1 cellular context compared by ENCODE assay signal in genomic region chr17:7989781-7990655, GRCh38.
A peak's percentile ranks its signal among the peaks of the same experiment; 100 is the strongest.
TF ChIP-seq lines count a peak whose summit lies in the region.

No MANE protein-coding gene starts in this region.

TF ChIP-seq in HepG2, 621 proteins besides CTCF, POLR2A, EP300 and RAD21 (continued from another document and continues in another):
- TF ChIP-seq ZNF430 (CRISPR knock-in tag; IDR thresholded peaks at IDR 0.05) (peak; percentile 51; the same call in 1 of the 2 replicates), TEAD3 (CRISPR knock-in tag; optimal IDR thresholded peaks at IDR 0.05; ENCODE audit: borderline replicate concordance) (peak; percentile 46), JUNB (CRISPR knock-in tag; IDR thresholded peaks at IDR 0.05; ENCODE audit: borderline replicate concordance) (no peak), TRAFD1 (CRISPR knock-in tag; IDR thresholded peaks at IDR 0.05; ENCODE audit: borderline replicate concordance) (no peak), ZNF670 (CRISPR knock-in tag; IDR thresholded peaks at IDR 0.05; ENCODE audit: borderline replicate concordance) (peak; percentile 75; the same call in 1 of the 2 replicates), ZNF367 (CRISPR knock-in tag; IDR thresholded peaks at IDR 0.05; ENCODE audit: borderline replicate concordance) (no peak), ATF3 (CRISPR knock-in tag; IDR thresholded peaks at IDR 0.05) (no peak), TCF7L2 (IDR thresholded peaks at IDR 0.05; ENCODE audit: low read depth, low read length) (no peak), ZNF749 (CRISPR knock-in tag; IDR thresholded peaks at IDR 0.05; ENCODE audit: borderline replicate concordance) (no peak), ZNF343 (CRISPR knock-in tag; IDR thresholded peaks at IDR 0.05) (no peak), HINFP (CRISPR knock-in tag; IDR thresholded peaks at IDR 0.05; ENCODE audit: low read depth) (0 out of 2 replicates have a peak, but pooled peaks have one; percentile 23), SOX5 (CRISPR knock-in tag; IDR thresholded peaks at IDR 0.05; ENCODE audit: borderline replicate concordance) (no peak), NONO (IDR thresholded peaks at IDR 0.05) (no peak), NONO (CRISPR knock-in tag; conservative IDR thresholded peaks at IDR 0.05) (no peak), ZNF30 (CRISPR knock-in tag; IDR thresholded peaks at IDR 0.05) (no peak), ZNF331 (CRISPR knock-in tag; IDR thresholded peaks at IDR 0.05) (peak; percentile 55; the same call in 1 of the 2 replicates), ZNF318 (CRISPR knock-in tag; IDR thresholded peaks at IDR 0.05) (no peak), TARDBP (CRISPR knock-in tag; IDR thresholded peaks at IDR 0.05) (peak; percentile 40; the same call in 1 of the 2 replicates), LCORL (IDR thresholded peaks at IDR 0.05) (no peak), LCORL (CRISPR knock-in tag; IDR thresholded peaks at IDR 0.05) (0 out of 2 replicates have a peak, but pooled peaks have one; percentile 43), SMARCE1 (IDR thresholded peaks at IDR 0.05; ENCODE audit: borderline replicate concordance) (no peak), ZNF451 (CRISPR knock-in tag; IDR thresholded peaks at IDR 0.05) (no peak), HMGXB4 (CRISPR knock-in tag; IDR thresholded peaks at IDR 0.05; ENCODE audit: borderline replicate concordance in 1 of 2, low read depth in 1 of 2) (peak; percentile 94 to 95), TIGD3 (CRISPR knock-in tag; IDR thresholded peaks at IDR 0.05; ENCODE audit: borderline replicate concordance) (no peak), ZNF597 (CRISPR knock-in tag; IDR thresholded peaks at IDR 0.05) (no peak), TBX3 (IDR thresholded peaks at IDR 0.05; ENCODE audit: borderline replicate concordance) (no peak), DBP (CRISPR knock-in tag; IDR thresholded peaks at IDR 0.05; ENCODE audit: not compliant biosample characterization) (no peak), ZNF800 (CRISPR knock-in tag; IDR thresholded peaks at IDR 0.05) (peak; percentile 53; the same call in 1 of the 2 replicates), HOXA5 (CRISPR knock-in tag; IDR thresholded peaks at IDR 0.05) (no peak), ZNF282 (IDR thresholded peaks at IDR 0.05; ENCODE audit: partially characterized antibody) (no peak), ZNF24 (IDR thresholded peaks at IDR 0.05) (no peak)
